Comparison of ENCODE assay signal across 20 cellular contexts in genomic region chr3:114967168-114967567, GRCh38.
"Had no signal": no experiment of that assay in that cellular context is flagged by ENCODE, and none has a peak within 500 bp of the region (broad histone marks: within the 10 kb centered on the region; RNA-seq: fewer than 3 reads in every experiment).

No MANE protein-coding gene starts in this region.

- H3K9me3 ChIP-seq: SJSA1 had no signal

- DNase-seq: KBM-7, MV-4-11, NCI-H1048, NCI-H1105, NCI-H1417 treated with DMSO at 0.1 percent for 48 hours, NCI-H146, NCI-H1694 treated with DMSO at 0.1 percent for 48 hours, NCI-H1930, NCI-H2081, NCI-H2107, NCI-H2227 treated with DMSO at 0.1 percent for 48 hours, NCI-H524, NCI-H69, NCI-H774, Right ventricle myocardium superior, RPMI8226, SIG-M5 had no signal

- H3K4me1 ChIP-seq: SJSA1 had no signal

- H3K36me3 ChIP-seq: SJSA1 had no signal

- H3K4me3 ChIP-seq: SJSA1, SK-N-MC had no signal

- H3K27ac ChIP-seq: SJSA1, SK-N-MC had no signal

- H3K27me3 ChIP-seq: SJSA1 had no signal

- FAIRE-seq: RCC 7860 had no signal
